ENCODE assay signal across 8 cellular contexts in genomic region chr9:98708933-98709911, GRCh38. TPM values are rescaled to one million over a fixed set of nuclear protein-coding genes. Genes with fewer than 3 reads are reported as not detected.
DNase-seq lines count a peak whose midpoint lies in the region; ATAC-seq and TF ChIP-seq lines count a peak whose summit lies in the region.

Gene GABBR2, minus strand, starts transcription at chr9:98708935. Its CDS starts 198 bp downstream, at chr9:98708737.

- no peak for TF ChIP-seq RAD21 in SK-N-SH (IDR thresholded peaks at IDR 0.05; ENCODE audit: low read length)

- H4K20me1 ChIP-seq in SK-N-SH (ENCODE audit: insufficient read depth), result no peaks in the 10 kb centered on the region

- peak within 1 kb of the TSS; percentile 33 for H3K4me3 Mint-ChIP-seq in T-helper 17 cell
- H3K4me3 Mint-ChIP-seq in activated naive CD4-positive, alpha-beta T cell treated with anti-CD3 and anti-CD28 coated beads, Interleukin-2, amount 10 ng/mL, durations not matched to agents 7 days and 5 days, result no peak within 1 kb of the TSS

- H3K36me3 ChIP-seq in SK-N-SH (replicated peaks in 1 of 2; ENCODE audit: control insufficient read depth in 1 of 2, insufficient read depth in 2 of 2, low read length in 1 of 2) (no peaks in the 10 kb centered on the region), iPS-18a (ENCODE audit: control insufficient read depth, low read depth, low read length) (no peaks in the 10 kb centered on the region), stomach (no peaks in the 10 kb centered on the region)

- 3% methylated on average over 20 of the region's 111 CpGs for WGBS in SK-N-SH (ENCODE audit: low lambda C conversion rate)
- WGBS in stomach, 5 donors, result 3 to 5% (median 3%) methylated on average over 40 to 111 of the region's 111 CpGs

- no peak within 1 kb of the TSS for H2AFZ ChIP-seq in SK-N-SH (ENCODE audit: low read depth)

- H3K4me3 ChIP-seq in SK-N-SH (ENCODE audit: low read depth in 2 of 2, low read length in 1 of 2), result peak within 1 kb of the TSS; percentile 26 to 54; a peak in 3 of 4 replicates
- H3K4me3 ChIP-seq in iPS-18a (ENCODE audit: low read length), result peak within 1 kb of the TSS; percentile 54
- H3K4me3 ChIP-seq in stomach, result peak within 1 kb of the TSS; percentile 39 to 52 (median 43)

- H3K4me1 ChIP-seq in SK-N-SH (ENCODE audit: control insufficient read depth in 1 of 2, insufficient read depth in 2 of 2, low read depth in 1 of 2, low read length in 1 of 2), result no peaks in the 10 kb centered on the region; a peak in 1 of 4 replicates
- H3K4me1 ChIP-seq in iPS-18a (ENCODE audit: control insufficient read depth, low read depth, low read length), result no peaks in the 10 kb centered on the region
- peaks cover 17 to 30% (median 24%) of the 10 kb centered on the region in 4 donors for H3K4me1 ChIP-seq in stomach

- H3K9ac ChIP-seq in SK-N-SH, result no peak within 1 kb of the TSS
- no peak within 1 kb of the TSS for H3K9ac ChIP-seq in iPS-18a (ENCODE audit: low read length)

- H3K27me3 ChIP-seq in SK-N-SH (ENCODE audit: insufficient read depth) (peaks cover 44% of the 10 kb centered on the region), iPS-18a (ENCODE audit: control insufficient read depth, insufficient read depth, low read length) (peaks cover 79% of the 10 kb centered on the region), stomach (peaks cover 26 to 90% (median 62%) of the 10 kb centered on the region in 3 donors)

- TF ChIP-seq CTCF in SK-N-SH (IDR thresholded peaks at IDR 0.05) (no peak), stomach (IDR thresholded peaks at IDR 0.05) (no peak)

- H3K27ac ChIP-seq in SK-N-SH (ENCODE audit: low read depth in 2 of 2, low read length in 1 of 2), result no peak within 1 kb of the TSS
- H3K27ac ChIP-seq in iPS-18a (ENCODE audit: low read length), result no peak within 1 kb of the TSS
- H3K27ac ChIP-seq in stomach, result no peak within 1 kb of the TSS

- ATAC-seq in SK-N-SH treated with all-trans-retinoic acid at 6 μM for 48 hours, result no peak
- no peak for ATAC-seq in T-helper 17 cell
- no peak for ATAC-seq in GM18870 (IDR thresholded peaks at IDR 0.05; ENCODE audit: unreplicated experiment)
- ATAC-seq in GM21619 (IDR thresholded peaks at IDR 0.05; ENCODE audit: unreplicated experiment), result no peak

- intact Hi-C loops in stomach (cut with DNase I; ENCODE audit: low total_unique reads), result no loop called here

- H3F3A ChIP-seq in SK-N-SH (replicated peaks; ENCODE audit: insufficient read depth), result no peaks in the 10 kb centered on the region

- peak within 1 kb of the TSS; percentile 67; the same call in 1 of the 2 replicates for H3K4me2 ChIP-seq in SK-N-SH

- H3K9me2 ChIP-seq in SK-N-SH, result no peaks in the 10 kb centered on the region

- H3K4me1 Mint-ChIP-seq in T-helper 17 cell, result no peaks in the 10 kb centered on the region
- H3K4me1 Mint-ChIP-seq in activated naive CD4-positive, alpha-beta T cell treated with anti-CD3 and anti-CD28 coated beads, Interleukin-2, amount 10 ng/mL, durations not matched to agents 7 days and 5 days, result no peaks in the 10 kb centered on the region

- H3K27ac Mint-ChIP-seq in T-helper 17 cell, result no peak within 1 kb of the TSS
- H3K27ac Mint-ChIP-seq in activated naive CD4-positive, alpha-beta T cell treated with anti-CD3 and anti-CD28 coated beads, Interleukin-2, amount 10 ng/mL, durations not matched to agents 7 days and 5 days, result no peak within 1 kb of the TSS

- no peaks in the 10 kb centered on the region for H3K9me3 Mint-ChIP-seq in activated naive CD4-positive, alpha-beta T cell treated with anti-CD3 and anti-CD28 coated beads, Interleukin-2, amount 10 ng/mL, durations not matched to agents 7 days and 5 days

- TF ChIP-seq POLR2A in stomach (IDR thresholded peaks at IDR 0.05), result no peak

- POLR2A ChIA-PET in SK-N-SH (lab: Yijun Ruan, JAX), result no interaction called here

- CTCF ChIA-PET in SK-N-SH (lab: Yijun Ruan, JAX), result interaction anchor here (1.3 to 1.7 kb wide), 3 partner anchors 26 to 397 kb away, joined by 3 to 9 read pairs (median 4); no protein-coding TSS in a partner anchor
- CTCF ChIA-PET in activated naive CD4-positive, alpha-beta T cell treated with anti-CD3 and anti-CD28 coated beads, Interleukin-2, amount 10 ng/mL, durations not matched to agents 7 days and 5 days (lab: Charles Lee), result no interaction called here

- DNase-seq in SK-N-SH, result peak; percentile 62
- no peak for DNase-seq in T-helper 17 cell
- no peak for DNase-seq in stomach
- no peak for DNase-seq in activated naive CD4-positive, alpha-beta T cell treated with anti-CD3 and anti-CD28 coated beads, Interleukin-2, amount 10 ng/mL, durations not matched to agents 7 days and 5 days

- peaks cover 4% of the 10 kb centered on the region for H3K36me3 Mint-ChIP-seq in T-helper 17 cell (ENCODE audit: low read depth)
- H3K36me3 Mint-ChIP-seq in activated naive CD4-positive, alpha-beta T cell treated with anti-CD3 and anti-CD28 coated beads, Interleukin-2, amount 10 ng/mL, durations not matched to agents 7 days and 5 days, result no peaks in the 10 kb centered on the region

- H3K9me3 ChIP-seq in SK-N-SH (no peaks in the 10 kb centered on the region), T-helper 17 cell (ENCODE audit: control insufficient read depth, low read length, poor library complexity, severe bottlenecking) (no peaks in the 10 kb centered on the region), iPS-18a (ENCODE audit: control insufficient read depth, low read depth, low read length) (no peaks in the 10 kb centered on the region), stomach (no peaks in the 10 kb centered on the region)

- peaks cover 61% of the 10 kb centered on the region for H3K27me3 Mint-ChIP-seq in T-helper 17 cell
- peaks cover 79% of the 10 kb centered on the region for H3K27me3 Mint-ChIP-seq in activated naive CD4-positive, alpha-beta T cell treated with anti-CD3 and anti-CD28 coated beads, Interleukin-2, amount 10 ng/mL, durations not matched to agents 7 days and 5 days

- H3K79me2 ChIP-seq in SK-N-SH (ENCODE audit: insufficient read depth), result no peaks in the 10 kb centered on the region

- no peak for TF ChIP-seq EP300 in SK-N-SH (IDR thresholded peaks at IDR 0.05; ENCODE audit: borderline replicate concordance in 1 of 2, low read depth in 1 of 2, low read length in 1 of 2)
- TF ChIP-seq EP300 in stomach (IDR thresholded peaks at IDR 0.05), result no peak

TF ChIP-seq in SK-N-SH, 30 proteins besides CTCF, POLR2A, EP300 and RAD21 (continues in another document):
- TF ChIP-seq FOSL2 (IDR thresholded peaks at IDR 0.05; ENCODE audit: borderline replicate concordance, low read depth), result no peak
- TF ChIP-seq USF2 (IDR thresholded peaks at IDR 0.05; ENCODE audit: borderline replicate concordance, low read depth, low read length), result no peak
- TF ChIP-seq ZBTB33 (IDR thresholded peaks at IDR 0.05; ENCODE audit: borderline replicate concordance, low read depth), result no peak

TF ChIP-seq in SK-N-SH treated with all-trans-retinoic acid at 6 μM for 48 hours, 23 proteins besides CTCF, POLR2A, EP300 and RAD21:
- TF ChIP-seq GLIS3 (CRISPR knock-in tag; IDR thresholded peaks at IDR 0.05) (no peak), ZFP3 (CRISPR knock-in tag; IDR thresholded peaks at IDR 0.05) (no peak), ISL1 (CRISPR knock-in tag; IDR thresholded peaks at IDR 0.05) (no peak), CSDC2 (CRISPR knock-in tag; IDR thresholded peaks at IDR 0.05) (no peak), TOX (CRISPR knock-in tag; IDR thresholded peaks at IDR 0.05; ENCODE audit: borderline replicate concordance) (no peak), ESRRG (CRISPR knock-in tag; IDR thresholded peaks at IDR 0.05) (no peak), BACH2 (CRISPR knock-in tag; IDR thresholded peaks at IDR 0.05; ENCODE audit: borderline replicate concordance) (no peak)
- TF ChIP-seq, protein P1, sequence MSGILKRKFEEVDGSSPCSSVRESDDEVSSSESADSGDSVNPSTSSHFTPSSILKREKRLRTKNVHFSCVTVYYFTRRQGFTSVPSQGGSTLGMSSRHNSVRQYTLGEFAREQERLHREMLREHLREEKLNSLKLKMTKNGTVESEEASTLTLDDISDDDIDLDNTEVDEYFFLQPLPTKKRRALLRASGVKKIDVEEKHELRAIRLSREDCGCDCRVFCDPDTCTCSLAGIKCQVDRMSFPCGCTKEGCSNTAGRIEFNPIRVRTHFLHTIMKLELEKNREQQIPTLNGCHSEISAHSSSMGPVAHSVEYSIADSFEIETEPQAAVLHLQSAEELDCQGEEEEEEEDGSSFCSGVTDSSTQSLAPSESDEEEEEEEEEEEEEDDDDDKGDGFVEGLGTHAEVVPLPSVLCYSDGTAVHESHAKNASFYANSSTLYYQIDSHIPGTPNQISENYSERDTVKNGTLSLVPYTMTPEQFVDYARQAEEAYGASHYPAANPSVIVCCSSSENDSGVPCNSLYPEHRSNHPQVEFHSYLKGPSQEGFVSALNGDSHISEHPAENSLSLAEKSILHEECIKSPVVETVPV (CRISPR knock-in tag; IDR thresholded peaks at IDR 0.05), result no peak
- TF ChIP-seq, protein P2, sequence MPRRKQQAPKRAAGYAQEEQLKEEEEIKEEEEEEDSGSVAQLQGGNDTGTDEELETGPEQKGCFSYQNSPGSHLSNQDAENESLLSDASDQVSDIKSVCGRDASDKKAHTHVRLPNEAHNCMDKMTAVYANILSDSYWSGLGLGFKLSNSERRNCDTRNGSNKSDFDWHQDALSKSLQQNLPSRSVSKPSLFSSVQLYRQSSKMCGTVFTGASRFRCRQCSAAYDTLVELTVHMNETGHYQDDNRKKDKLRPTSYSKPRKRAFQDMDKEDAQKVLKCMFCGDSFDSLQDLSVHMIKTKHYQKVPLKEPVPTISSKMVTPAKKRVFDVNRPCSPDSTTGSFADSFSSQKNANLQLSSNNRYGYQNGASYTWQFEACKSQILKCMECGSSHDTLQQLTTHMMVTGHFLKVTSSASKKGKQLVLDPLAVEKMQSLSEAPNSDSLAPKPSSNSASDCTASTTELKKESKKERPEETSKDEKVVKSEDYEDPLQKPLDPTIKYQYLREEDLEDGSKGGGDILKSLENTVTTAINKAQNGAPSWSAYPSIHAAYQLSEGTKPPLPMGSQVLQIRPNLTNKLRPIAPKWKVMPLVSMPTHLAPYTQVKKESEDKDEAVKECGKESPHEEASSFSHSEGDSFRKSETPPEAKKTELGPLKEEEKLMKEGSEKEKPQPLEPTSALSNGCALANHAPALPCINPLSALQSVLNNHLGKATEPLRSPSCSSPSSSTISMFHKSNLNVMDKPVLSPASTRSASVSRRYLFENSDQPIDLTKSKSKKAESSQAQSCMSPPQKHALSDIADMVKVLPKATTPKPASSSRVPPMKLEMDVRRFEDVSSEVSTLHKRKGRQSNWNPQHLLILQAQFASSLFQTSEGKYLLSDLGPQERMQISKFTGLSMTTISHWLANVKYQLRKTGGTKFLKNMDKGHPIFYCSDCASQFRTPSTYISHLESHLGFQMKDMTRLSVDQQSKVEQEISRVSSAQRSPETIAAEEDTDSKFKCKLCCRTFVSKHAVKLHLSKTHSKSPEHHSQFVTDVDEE (CRISPR knock-in tag; IDR thresholded peaks at IDR 0.05), result no peak

RNA-seq across cellular contexts. Expression of gene GABBR2, which starts in this region (rescaled TPM):
- polyA plus RNA-seq in SK-N-SH (2012; rRNA removed) (not detected in 2 replicates), stomach (under 1 TPM in 2 of 3 donors, not detected in 1; 0.06 to 0.08 TPM)
- polyA plus RNA-seq in SK-N-SH (2012; cell fraction: cytosol; rRNA removed), result 0.01 and 0.03 TPM in 2 replicates
- 0.08 TPM in 1 of 2 replicates, not detected in the other for polyA plus RNA-seq in SK-N-SH (2012; cell fraction: nucleus; rRNA removed)
- total RNA-seq in T-helper 17 cell (not detected), stomach (under 1 TPM in 1 of 5 donors, not detected in 4; 0.55 TPM)

Comparison
In these comparisons a context has a peak if more than half of its experiments do, and no peak if none do; other contexts are left out.
1. Peak in DNase-seq, H3K4me3 ChIP-seq and H3K4me2 ChIP-seq in SK-N-SH; RNA of the gene not detected or under 1 TPM.